In the genomic region with DNA sequence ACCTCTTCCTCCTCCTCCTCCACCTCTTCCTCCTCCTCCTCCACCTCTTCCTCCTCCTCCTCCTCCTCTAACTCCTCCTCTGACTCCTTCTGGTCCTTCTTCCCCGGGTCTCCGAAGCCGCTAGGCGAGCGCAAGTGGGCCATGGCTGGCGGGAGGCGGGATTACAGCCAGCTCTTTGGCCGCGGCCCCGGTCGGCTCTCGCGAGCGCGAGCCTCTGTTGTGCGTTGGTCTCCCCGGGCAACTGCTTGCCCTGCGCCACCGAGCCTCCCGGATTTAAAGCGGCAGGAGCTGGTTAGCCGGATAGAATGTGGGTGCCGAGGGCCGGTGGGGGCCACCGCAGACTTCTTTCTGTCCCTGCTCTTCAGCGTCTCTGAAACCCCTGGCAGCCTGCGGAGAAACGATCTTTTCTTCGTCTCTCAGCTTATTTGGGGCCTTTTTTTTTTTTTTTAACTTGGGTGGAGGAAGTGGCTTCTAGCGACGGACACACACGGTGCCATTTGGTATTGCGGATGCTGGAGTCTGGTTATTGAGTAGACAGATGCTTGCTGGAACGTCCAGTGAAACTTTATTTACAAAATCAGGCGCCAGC, we compare ENCODE assay signal across 8 cellular contexts.
DNase-seq lines count a peak whose midpoint lies in the region; ATAC-seq lines count a peak whose summit lies in the region.

Gene ERICH6, minus strand, starts transcription at position 165 of the 589 bp plus-strand sequence. Its CDS starts 22 bp downstream, at position 143.

- H3K27ac ChIP-seq in cingulate gyrus (ENCODE audit: low read depth, low read length): peak within 1 kb of the TSS; percentile 69
- peak within 1 kb of the TSS; percentile 38 for H3K27ac ChIP-seq in layer of hippocampus (ENCODE audit: low read depth, low read length)

- ATAC-seq in GM19035 (IDR thresholded peaks at IDR 0.05; ENCODE audit: unreplicated experiment) (peak; percentile 98), HG03342 (IDR thresholded peaks at IDR 0.05; ENCODE audit: unreplicated experiment) (peak; percentile 98)

- H3K27me3 ChIP-seq in layer of hippocampus (ENCODE audit: control insufficient read depth, insufficient read depth, low read length): no peaks in the 10 kb centered on the region

- DNase-seq in Ammon's horn (ENCODE audit: low spot score) (peak; percentile 89), NCI-H345 treated with DMSO at 0.1 percent for 48 hours (lab: John Stamatoyannopoulos, UW; ENCODE audit: unreplicated experiment) (peak; percentile 56)
- peak; percentile 54 to 74 for DNase-seq in activated CD4-positive, alpha-beta T cell treated with anti-CD3 and anti-CD28 coated beads for 24 hours (ENCODE audit: low read depth in 2 of 2)
- DNase-seq in stimulated activated CD4-positive, alpha-beta T cell treated with anti-CD3 and anti-CD28 coated beads, Interleukin-1b, Interleukin-23, amount 100 ng/mL, for 4 hours (ENCODE audit: low read depth in 2 of 2): peak; percentile 46 to 57

Comparison
In these comparisons a context has a peak if more than half of its experiments do, and no peak if none do; other contexts are left out.
1. Peak in every context shown above with its lines: DNase-seq, ATAC-seq and H3K27ac ChIP-seq.